Comparison of ENCODE assay signal across 8 cellular contexts in the genomic region with DNA sequence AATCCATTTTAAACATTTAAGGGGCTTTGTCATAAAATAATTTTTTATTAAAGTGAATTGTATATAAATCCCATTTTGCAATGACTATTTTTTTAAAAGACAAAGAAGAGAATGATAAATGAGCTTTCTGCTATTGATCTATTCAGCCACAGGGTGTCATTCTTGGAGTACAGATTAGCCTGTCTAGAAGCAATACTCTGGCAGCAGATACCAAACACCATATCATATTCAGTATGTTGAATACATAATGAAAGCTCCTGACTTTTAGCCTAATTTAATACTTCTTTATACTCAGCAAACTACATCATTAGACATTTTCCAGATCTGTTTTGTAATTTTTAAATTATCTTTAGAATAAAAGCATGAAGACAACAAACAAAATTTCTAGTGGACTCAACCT.
DNase-seq lines count a peak whose midpoint lies in the region; ATAC-seq lines count a peak whose summit lies in the region.

No MANE protein-coding gene starts in this region.

- H3K36me3 ChIP-seq in SJSA1: no peaks in the 10 kb centered on the region

- no peak overlapping the region for H3K4me3 Mint-ChIP-seq in activated T-cell treated with anti-CD3 and anti-CD28 coated beads, Interleukin-2, amount 50 U/mL, for 72 hours

- DNase-seq in Ammon's horn (ENCODE audit: low spot score) (peak; percentile 20), SJSA1 (ENCODE audit: low read depth in 1 of 2, low spot score in 2 of 2) (peak in 1 of 2 experiments; percentile 44), glomerular endothelial cell (ENCODE audit: extremely low read depth, low read depth, low spot score) (peak; percentile 44), smooth muscle cell of the brain vasculature (ENCODE audit: low read depth, low spot score) (peak; percentile 37)
- peak; percentile 37 for DNase-seq in Jurkat, Clone E6-1 (ENCODE audit: low read depth, low spot score)
- DNase-seq in activated T-cell treated with anti-CD3 and anti-CD28 coated beads, Interleukin-2, amount 50 U/mL, for 72 hours: no peak

- peaks cover 4% of the 10 kb centered on the region in 2 donors for H3K9me3 Mint-ChIP-seq in activated T-cell treated with anti-CD3 and anti-CD28 coated beads, Interleukin-2, amount 50 U/mL, for 72 hours

- no peak overlapping the region for H3K27ac Mint-ChIP-seq in activated T-cell treated with anti-CD3 and anti-CD28 coated beads, Interleukin-2, amount 50 U/mL, for 72 hours

- H3K4me1 ChIP-seq in SJSA1 (replicated peaks): peaks cover 17% of the 10 kb centered on the region

- H3K9me3 ChIP-seq in SJSA1 (replicated peaks): no peaks in the 10 kb centered on the region

- no peak overlapping the region for H3K4me3 ChIP-seq in Jurkat, Clone E6-1 (ENCODE audit: low read length)
- H3K4me3 ChIP-seq in SJSA1: no peak overlapping the region

- H3K36me3 Mint-ChIP-seq in activated T-cell treated with anti-CD3 and anti-CD28 coated beads, Interleukin-2, amount 50 U/mL, for 72 hours (ENCODE audit: insufficient read depth in 2 of 2): no peaks in the 10 kb centered on the region

- H3K4me1 Mint-ChIP-seq in activated T-cell treated with anti-CD3 and anti-CD28 coated beads, Interleukin-2, amount 50 U/mL, for 72 hours (ENCODE audit: low read depth): no peaks in the 10 kb centered on the region

- H3K27me3 ChIP-seq in SJSA1 (replicated peaks): no peaks in the 10 kb centered on the region

- no peak for ATAC-seq in GM21529 (IDR thresholded peaks at IDR 0.05; ENCODE audit: unreplicated experiment)
- no peak for ATAC-seq in GM21423 (IDR thresholded peaks at IDR 0.05; ENCODE audit: unreplicated experiment)
- ATAC-seq in activated T-cell treated with anti-CD3 and anti-CD28 coated beads, Interleukin-2, amount 50 U/mL, for 72 hours (replicated peaks in 1 of 2): no peak

- H3K27me3 Mint-ChIP-seq in activated T-cell treated with anti-CD3 and anti-CD28 coated beads, Interleukin-2, amount 50 U/mL, for 72 hours (ENCODE audit: low read depth): no peaks in the 10 kb centered on the region

- peak overlapping the region; percentile 76 for H3K27ac ChIP-seq in SJSA1

Comparison
In these comparisons a context has a peak if more than half of its experiments do, and no peak if none do; other contexts are left out.
1. DNase-seq: peak in Ammon's horn (single experiment), Jurkat, Clone E6-1 (single experiment), glomerular endothelial cell (single experiment) and smooth muscle cell of the brain vasculature (single experiment); none in activated T-cell treated with anti-CD3 and anti-CD28 coated beads, Interleukin-2, amount 50 U/mL, for 72 hours (0 of 2).